8 cellular contexts compared by ENCODE assay signal in genomic region chr17:74354123-74354522, GRCh38. TPM values are rescaled to one million over a fixed set of nuclear protein-coding genes. Genes with fewer than 3 reads are reported as not detected.
DNase-seq lines count a peak whose midpoint lies in the region; ATAC-seq, FAIRE-seq and TF ChIP-seq lines count a peak whose summit lies in the region.

No MANE protein-coding gene starts in this region.

- H3K4me1 Mint-ChIP-seq in stimulated activated effector memory CD8-positive, alpha-beta T cell treated with anti-CD3 and anti-CD28 coated beads, Interleukin-12 subunit alpha, Interleukin-12 subunit beta, amount 100 ng/mL, for 72 hours = peaks cover 19% of the 10 kb centered on the region

- peak; percentile 85 for ATAC-seq in stimulated activated effector memory CD8-positive, alpha-beta T cell treated with anti-CD3 and anti-CD28 coated beads, Interleukin-12 subunit alpha, Interleukin-12 subunit beta, amount 100 ng/mL, for 72 hours

- TF ChIP-seq POLR2A in GM12891 (IDR thresholded peaks at IDR 0.05; ENCODE audit: low read depth, low read length) = no peak

- FAIRE-seq in GM12891 (lab: Jason Lieb, UNC) = peak; percentile 89

- no peak overlapping the region for H3K4me3 Mint-ChIP-seq in stimulated activated effector memory CD8-positive, alpha-beta T cell treated with anti-CD3 and anti-CD28 coated beads, Interleukin-12 subunit alpha, Interleukin-12 subunit beta, amount 100 ng/mL, for 72 hours

- no peak overlapping the region for H3K27ac Mint-ChIP-seq in stimulated activated effector memory CD8-positive, alpha-beta T cell treated with anti-CD3 and anti-CD28 coated beads, Interleukin-12 subunit alpha, Interleukin-12 subunit beta, amount 100 ng/mL, for 72 hours

- H3K36me3 Mint-ChIP-seq in stimulated activated effector memory CD8-positive, alpha-beta T cell treated with anti-CD3 and anti-CD28 coated beads, Interleukin-12 subunit alpha, Interleukin-12 subunit beta, amount 100 ng/mL, for 72 hours = no peaks in the 10 kb centered on the region

- DNase-seq in GM12891 (ENCODE audit: insufficient read length, low spot score) (peak; percentile 85), NOMO-1 treated with DMSO at 0.1 percent for 48 hours (lab: John Stamatoyannopoulos, UW; ENCODE audit: unreplicated experiment) (peak; percentile 72), islet precursor cell (peak; percentile 93), NCI-H2081 (lab: John Stamatoyannopoulos, UW) (no peak), NCI-H2196 treated with DMSO at 0.1 percent for 48 hours (lab: John Stamatoyannopoulos, UW; ENCODE audit: unreplicated experiment) (no peak), SHP77 treated with DMSO at 0.1 percent for 48 hours (lab: John Stamatoyannopoulos, UW) (no peak)
- peak; percentile 18 to 30 for DNase-seq in activated T-helper 1 cell treated with anti-CD3 and anti-CD28 coated beads, Interleukin-2, amount 50 U/mL, for 16 hours (ENCODE audit: low read depth in 1 of 2, low spot score in 1 of 2)
- peak; percentile 56 to 81 for DNase-seq in stimulated activated effector memory CD8-positive, alpha-beta T cell treated with anti-CD3 and anti-CD28 coated beads, Interleukin-12 subunit alpha, Interleukin-12 subunit beta, amount 100 ng/mL, for 72 hours (ENCODE audit: low spot score in 2 of 2)

- no peaks in the 10 kb centered on the region for H3K9me3 Mint-ChIP-seq in stimulated activated effector memory CD8-positive, alpha-beta T cell treated with anti-CD3 and anti-CD28 coated beads, Interleukin-12 subunit alpha, Interleukin-12 subunit beta, amount 100 ng/mL, for 72 hours

TF ChIP-seq in GM12891, 5 proteins besides CTCF, POLR2A, EP300 and RAD21:
- TF ChIP-seq SPI1 (IDR thresholded peaks at IDR 0.05; ENCODE audit: low read depth, low read length) = no peak
- no peak for TF ChIP-seq POU2F2 (IDR thresholded peaks at IDR 0.05; ENCODE audit: low read depth, low read length)
- no peak for TF ChIP-seq PAX5 (IDR thresholded peaks at IDR 0.05; ENCODE audit: insufficient read depth, low read length, severe bottlenecking)
- TF ChIP-seq TAF1 (IDR thresholded peaks at IDR 0.05; ENCODE audit: low read depth, low read length) = no peak
- TF ChIP-seq POLR2AphosphoS5 (IDR thresholded peaks at IDR 0.05; ENCODE audit: low read depth, low read length) = no peak

RNA-seq across cellular contexts. Expression of gene BTBD17, which starts 7.5 kb away (rescaled TPM):
- polyA plus RNA-seq in GM12891 (2012; ENCODE audit: low read depth, missing spikeins) = not detected

RNA-seq across cellular contexts. Expression of gene GPR142, which starts 13.2 kb away (rescaled TPM):
- not detected for polyA plus RNA-seq in GM12891 (2012; ENCODE audit: low read depth, missing spikeins)

RNA-seq across cellular contexts. Expression of gene KIF19, which starts 28.1 kb away (rescaled TPM):
- 0.04 TPM for polyA plus RNA-seq in GM12891 (2012; ENCODE audit: low read depth, missing spikeins)

Comparison
In these comparisons a context has a peak if more than half of its experiments do, and no peak if none do; other contexts are left out.
1. DNase-seq: peak in GM12891 (single experiment), NOMO-1 treated with DMSO at 0.1 percent for 48 hours (single experiment), activated T-helper 1 cell treated with anti-CD3 and anti-CD28 coated beads, Interleukin-2, amount 50 U/mL, for 16 hours (2 of 2), islet precursor cell (single experiment) and stimulated activated effector memory CD8-positive, alpha-beta T cell treated with anti-CD3 and anti-CD28 coated beads, Interleukin-12 subunit alpha, Interleukin-12 subunit beta, amount 100 ng/mL, for 72 hours (2 of 2); none in NCI-H2081 (0 of 2), NCI-H2196 treated with DMSO at 0.1 percent for 48 hours (single experiment) and SHP77 treated with DMSO at 0.1 percent for 48 hours (single experiment).